ENCODE assay signal across 8 cellular contexts in genomic region chr10:101467286-101467770, GRCh38.
DNase-seq lines count a peak whose midpoint lies in the region; ATAC-seq, FAIRE-seq and TF ChIP-seq lines count a peak whose summit lies in the region.

No MANE protein-coding gene starts in this region.

- H3K4me2 ChIP-seq in A549 = peak overlapping the region; percentile 53

- TF ChIP-seq EP300 in A549 (IDR thresholded peaks at IDR 0.05) = no peak

- H3K4me3 ChIP-seq in A549 (no peak overlapping the region), SJCRH30 (no peak overlapping the region), kidney epithelial cell (ENCODE audit: low read depth, low read length) (no peak overlapping the region), thoracic aorta (no peak overlapping the region)

- peak; percentile 69 to 76 for DNase-seq in A549 (ENCODE audit: low read depth in 1 of 2, low spot score in 1 of 2)
- DNase-seq in GM04504 (ENCODE audit: low read depth) = peak; percentile 39
- DNase-seq in NCI-H1048 (lab: John Stamatoyannopoulos, UW) = peak; percentile 43
- DNase-seq in SJCRH30 = peak; percentile 62 to 87
- DNase-seq in cerebellum (ENCODE audit: low spot score) = peak; percentile 71
- peak; percentile 45 for DNase-seq in kidney epithelial cell (ENCODE audit: low read depth)
- DNase-seq in thoracic aorta (ENCODE audit: low spot score) = no peak

- TF ChIP-seq RAD21 in A549 (conservative IDR thresholded peaks at IDR 0.05 in 1 of 2, IDR thresholded peaks at IDR 0.05 in 1 of 2) = peak; percentile 46 to 62; a peak in 4 of 5 replicates

- POLR2A ChIA-PET in A549 (lab: Yijun Ruan, JAX) = interaction anchor here (0.6 to 1.0 kb wide), 2 partner anchors 11 to 105 kb away, joined by 3 to 4 read pairs; no protein-coding TSS in a partner anchor

- peak; percentile 72 for FAIRE-seq in A549 (lab: Jason Lieb, UNC)

- no peak for TF ChIP-seq POLR2A in A549 (IDR thresholded peaks at IDR 0.05; ENCODE audit: low read length)

- CTCF ChIA-PET in A549 (lab: Yijun Ruan, JAX) = interaction anchor here (0.5 to 8.7 kb wide), 68 partner anchors 11 to 1018 kb away, joined by 3 to 87 read pairs (median 4); no protein-coding TSS in a partner anchor

- 2% methylated on average over 3 of the region's 3 CpGs for WGBS in A549 (ENCODE audit: missing lambda C conversion rate)

- peak; percentile 71 for TF ChIP-seq CTCF in A549 (IDR thresholded peaks at IDR 0.05)
- peak; percentile 83 for TF ChIP-seq CTCF in kidney epithelial cell (IDR thresholded peaks at IDR 0.05; ENCODE audit: insufficient read depth, low read length, poor library complexity, severe bottlenecking)
- peak; percentile 58 for TF ChIP-seq CTCF in thoracic aorta (IDR thresholded peaks at IDR 0.05)

- H3K27me3 ChIP-seq in SJCRH30 (no peaks in the 10 kb centered on the region), kidney epithelial cell (ENCODE audit: control insufficient read depth, insufficient read depth, low read length) (no peaks in the 10 kb centered on the region), thoracic aorta (replicated peaks; ENCODE audit: insufficient read depth) (no peaks in the 10 kb centered on the region)

- H3K36me3 ChIP-seq in SJCRH30 (peaks cover 3% of the 10 kb centered on the region; the same call in 1 of the 2 replicates), kidney epithelial cell (ENCODE audit: control insufficient read depth, insufficient read depth, low read length) (no peaks in the 10 kb centered on the region), thoracic aorta (no peaks in the 10 kb centered on the region)

- H3K9me3 ChIP-seq in A549 (no peaks in the 10 kb centered on the region), SJCRH30 (replicated peaks) (no peaks in the 10 kb centered on the region), thoracic aorta (no peaks in the 10 kb centered on the region)

- ATAC-seq in A549 (peak; percentile 87 to 89), thoracic aorta (ENCODE audit: insufficient number of reproducible peaks, low FRiP score, low read depth) (no peak), HG03520 (IDR thresholded peaks at IDR 0.05; ENCODE audit: unreplicated experiment) (no peak)

- no peak overlapping the region for H3K27ac ChIP-seq in A549
- no peak overlapping the region for H3K27ac ChIP-seq in SJCRH30
- H3K27ac ChIP-seq in thoracic aorta = no peak overlapping the region

- H3K4me1 ChIP-seq in A549 (no peaks in the 10 kb centered on the region), SJCRH30 (peaks cover 2% of the 10 kb centered on the region; the same call in 1 of the 2 replicates), thoracic aorta (ENCODE audit: control insufficient read depth in 1 of 2, low read depth in 2 of 2) (peaks cover 0 to 10% of the 10 kb centered on the region in 2 donors)

TF ChIP-seq in A549, 52 proteins besides CTCF, POLR2A, EP300 and RAD21:
- peak; percentile 66; the same call in 2 of the 3 replicates for TF ChIP-seq SMC3 (IDR thresholded peaks at IDR 0.05)
- no peak for TF ChIP-seq HOXB5 (CRISPR knock-in tag; IDR thresholded peaks at IDR 0.05)

Comparison
In these comparisons a context has a peak if more than half of its experiments do, and no peak if none do; other contexts are left out.
1. ATAC-seq: peak in A549 (2 of 2); none in thoracic aorta (single experiment) and HG03520 (single experiment).
2. Peak in every context shown above with its lines, with median percentiles within 50 percentile points of each other: CTCF ChIP-seq.